In the genomic region with DNA sequence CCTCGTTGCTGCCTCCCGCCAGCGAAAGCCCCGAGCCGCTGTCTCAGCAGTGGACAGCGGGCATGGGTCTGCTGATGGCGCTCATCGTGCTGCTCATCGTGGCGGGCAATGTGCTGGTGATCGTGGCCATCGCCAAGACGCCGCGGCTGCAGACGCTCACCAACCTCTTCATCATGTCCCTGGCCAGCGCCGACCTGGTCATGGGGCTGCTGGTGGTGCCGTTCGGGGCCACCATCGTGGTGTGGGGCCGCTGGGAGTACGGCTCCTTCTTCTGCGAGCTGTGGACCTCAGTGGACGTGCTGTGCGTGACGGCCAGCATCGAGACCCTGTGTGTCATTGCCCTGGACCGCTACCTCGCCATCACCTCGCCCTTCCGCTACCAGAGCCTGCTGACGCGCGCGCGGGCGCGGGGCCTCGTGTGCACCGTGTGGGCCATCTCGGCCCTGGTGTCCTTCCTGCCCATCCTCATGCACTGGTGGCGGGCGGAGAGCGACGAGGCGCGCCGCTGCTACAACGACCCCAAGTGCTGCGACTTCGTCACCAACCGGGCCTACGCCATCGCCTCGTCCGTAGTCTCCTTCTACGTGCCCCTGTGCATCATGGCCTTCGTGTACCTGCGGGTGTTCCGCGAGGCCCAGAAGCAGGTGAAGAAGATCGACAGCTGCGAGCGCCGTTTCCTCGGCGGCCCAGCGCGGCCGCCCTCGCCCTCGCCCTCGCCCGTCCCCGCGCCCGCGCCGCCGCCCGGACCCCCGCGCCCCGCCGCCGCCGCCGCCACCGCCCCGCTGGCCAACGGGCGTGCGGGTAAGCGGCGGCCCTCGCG, we compare ENCODE assay signal across 9 cellular contexts. TPM values are rescaled to one million over a fixed set of nuclear protein-coding genes. Genes with fewer than 3 reads are reported as not detected.
A peak's percentile ranks its signal among the peaks of the same experiment; 100 is the strongest.
DNase-seq lines count a peak whose midpoint lies in the region; ATAC-seq and TF ChIP-seq lines count a peak whose summit lies in the region.
"Had no signal": no experiment of that assay in that cellular context is flagged by ENCODE, and none has a peak within 500 bp of the region (broad histone marks: within the 10 kb centered on the region; RNA-seq: fewer than 3 reads in every experiment).

No MANE protein-coding gene starts in this region.

- H3K4me1 ChIP-seq in mucosa of rectum (ENCODE audit: control insufficient read depth in 2 of 2, insufficient read depth in 2 of 2, low read length in 2 of 2): peaks cover 3 to 5% of the 10 kb centered on the region in 2 donors
- no peaks in the 10 kb centered on the region for H3K4me1 ChIP-seq in adrenal gland (replicated peaks in 1 of 2)

- peak; percentile 14 for DNase-seq in stimulated activated CD4-positive, alpha-beta T cell treated with anti-CD3 and anti-CD28 coated beads, Interleukin-15, amount 100 ng/mL, for 24 hours
- DNase-seq in stimulated activated CD4-positive, alpha-beta T cell treated with anti-CD3 and anti-CD28 coated beads, Interleukin-4, amount 100 ng/mL, for 1 hour: no peak
- peak in 5 of 61 donors; percentile 27 to 52 (median 36) for DNase-seq in caudate nucleus (lab: John Stamatoyannopoulos, UW)
- no peak for DNase-seq in adrenal gland
- no peak for DNase-seq in NCI-H774 (lab: John Stamatoyannopoulos, UW)

- H3K36me3 ChIP-seq in mucosa of rectum (ENCODE audit: control insufficient read depth in 2 of 2, insufficient read depth in 2 of 2, low read length in 2 of 2) (no peaks in the 10 kb centered on the region), adrenal gland (replicated peaks in 1 of 2) (no peaks in the 10 kb centered on the region)

- intact Hi-C loops in adrenal gland (cut with DNase I): no loop called here

- H3K9ac ChIP-seq in mucosa of rectum (ENCODE audit: low read depth in 1 of 2, low read length in 2 of 2): peak overlapping the region in 1 of 2 donors; percentile 48

- no peak for TF ChIP-seq CTCF in adrenal gland (IDR thresholded peaks at IDR 0.05)

- H3K9me3 ChIP-seq in mucosa of rectum (ENCODE audit: control insufficient read depth in 2 of 2, low read length in 2 of 2): no peaks in the 10 kb centered on the region
- H3K9me3 ChIP-seq in adrenal gland (replicated peaks in 1 of 3): no peaks in the 10 kb centered on the region

- H3K27ac ChIP-seq in caudate nucleus (ENCODE audit: low read depth, low read length): peak overlapping the region; percentile 73
- peak overlapping the region in 1 of 2 donors; percentile 52 for H3K27ac ChIP-seq in mucosa of rectum (ENCODE audit: low read depth in 2 of 2, low read length in 2 of 2)
- no peak overlapping the region for H3K27ac ChIP-seq in adrenal gland

- ATAC-seq in HG03108 (IDR thresholded peaks at IDR 0.05; ENCODE audit: unreplicated experiment) (no peak), GM19395 (IDR thresholded peaks at IDR 0.05; ENCODE audit: unreplicated experiment) (no peak)

- TF ChIP-seq POLR2A in adrenal gland (IDR thresholded peaks at IDR 0.05): no peak

- peaks cover 24 to 25% of the 10 kb centered on the region in 2 donors for H3K27me3 ChIP-seq in mucosa of rectum (ENCODE audit: control insufficient read depth in 2 of 2, insufficient read depth in 2 of 2, low read length in 2 of 2)
- peaks cover 35% of the 10 kb centered on the region for H3K27me3 ChIP-seq in adrenal gland

- 0 to 11% (median 7%) methylated on average over 7 to 97 of the region's 98 CpGs for WGBS in adrenal gland, 4 donors

- H3K4me3 ChIP-seq in mucosa of rectum (ENCODE audit: low read length in 2 of 2) (peak overlapping the region; percentile 57 to 62), adrenal gland (peak overlapping the region in 1 of 4 donors; percentile 48)

RNA-seq across cellular contexts. Expression of a gene that starts 0.8 kb away (rescaled TPM):
- under 1 TPM in 6 of 8 donors, not detected in 2; 0.14 to 0.78 (median 0.36) TPM for total RNA-seq in adrenal gland
- polyA plus RNA-seq in adrenal gland: under 1 TPM; 0.13 to 0.54 (median 0.24) TPM
- total RNA-seq: T-helper 2 cell treated with Interferon-gamma antibody and Interleukin-4, amounts not matched to agents 100 ng/mL and 5 ng/mL, for 36 hours had no signal
